30 cellular contexts compared by ENCODE assay signal in the genomic region with DNA sequence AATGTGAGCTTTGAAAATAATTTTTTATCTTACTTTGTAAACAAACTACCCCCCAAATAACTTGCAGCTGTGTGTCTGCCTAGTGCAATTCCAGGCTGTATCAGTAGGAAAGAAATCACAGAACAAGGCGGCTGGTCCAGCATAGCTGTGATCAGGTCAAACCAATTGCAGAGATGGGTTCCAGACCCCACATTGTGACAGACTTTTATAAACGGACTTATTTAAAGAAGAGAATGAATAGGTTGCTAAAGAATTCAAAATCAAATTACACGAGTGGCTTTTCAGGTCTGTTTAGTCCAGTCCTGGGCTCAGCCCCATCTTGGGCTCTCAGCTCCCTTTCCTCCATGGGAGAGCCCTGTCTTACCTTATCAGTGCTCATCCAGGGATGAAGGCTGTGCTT. TPM values are rescaled to one million over a fixed set of nuclear protein-coding genes. Genes with fewer than 3 reads are reported as not detected.
"Had no signal": no experiment of that assay in that cellular context is flagged by ENCODE, and none has a peak within 500 bp of the region (broad histone marks: within the 10 kb centered on the region; RNA-seq: fewer than 3 reads in every experiment).

No MANE protein-coding gene starts in this region.

- H3K4me3 ChIP-seq: colonic mucosa, heart left ventricle, lung, pancreas, right lobe of liver, thoracic aorta, transverse colon had no signal

- H3K27me3 Mint-ChIP-seq: stimulated activated memory B cell treated with anti-CD40 and anti-IgM and Interleukin-4, amounts not matched to agents 10 μg/mL and 1 μg/mL and 100 μg/mL, for 72 hours; stimulated activated naive CD8-positive, alpha-beta T cell treated with anti-CD3 and anti-CD28 coated beads, Interleukin-15, Interleukin-2, amounts not matched to agents 100 ng/mL and 50 ng/mL, for 24 hours had no signal

- H3K4me3 Mint-ChIP-seq: endodermal cell; naive thymus-derived CD4-positive, alpha-beta T cell; neural crest cell; stimulated activated memory B cell treated with anti-CD40 and anti-IgM and Interleukin-4, amounts not matched to agents 10 μg/mL and 1 μg/mL and 100 μg/mL, for 72 hours; stimulated activated naive CD8-positive, alpha-beta T cell treated with anti-CD3 and anti-CD28 coated beads, Interleukin-15, Interleukin-2, amounts not matched to agents 100 ng/mL and 50 ng/mL, for 24 hours had no signal

- H3K27ac ChIP-seq: colonic mucosa, heart left ventricle, pancreas, right lobe of liver, thoracic aorta, transverse colon had no signal

- H3K9me3 Mint-ChIP-seq: endodermal cell; neural crest cell; stimulated activated memory B cell treated with anti-CD40 and anti-IgM and Interleukin-4, amounts not matched to agents 10 μg/mL and 1 μg/mL and 100 μg/mL, for 72 hours; stimulated activated naive CD8-positive, alpha-beta T cell treated with anti-CD3 and anti-CD28 coated beads, Interleukin-15, Interleukin-2, amounts not matched to agents 100 ng/mL and 50 ng/mL, for 24 hours had no signal

- H3K27ac Mint-ChIP-seq: endodermal cell; naive thymus-derived CD4-positive, alpha-beta T cell; progenitor cell of endocrine pancreas; stimulated activated memory B cell treated with anti-CD40 and anti-IgM and Interleukin-4, amounts not matched to agents 10 μg/mL and 1 μg/mL and 100 μg/mL, for 72 hours; stimulated activated naive CD8-positive, alpha-beta T cell treated with anti-CD3 and anti-CD28 coated beads, Interleukin-15, Interleukin-2, amounts not matched to agents 100 ng/mL and 50 ng/mL, for 24 hours had no signal

- DNase-seq: colonic mucosa; effector CD4-positive, alpha-beta T cell; endodermal cell; erythroblast; foreskin melanocyte; heart left ventricle; hippocampal formation; left colon; left ventricle myocardium superior; naive thymus-derived CD4-positive, alpha-beta T cell; occipital lobe; pancreas; right lobe of liver; stimulated activated CD4-positive, alpha-beta T cell treated with anti-CD3 and anti-CD28 coated beads, Interleukin-1b, Interleukin-23, amount 100 ng/mL, for 48 hours; stimulated activated CD4-positive, alpha-beta T cell treated with anti-CD3 and anti-CD28 coated beads, Interleukin-4, amount 100 ng/mL, for 24 hours; substantia nigra; transverse colon had no signal

- H3K9me3 ChIP-seq: colonic mucosa, heart left ventricle, pancreas, right lobe of liver, thoracic aorta, transverse colon had no signal

- H3K27me3 ChIP-seq: colonic mucosa, pancreas, right lobe of liver, transverse colon had no signal

- H3K4me1 ChIP-seq: colonic mucosa, pancreas, right lobe of liver had no signal

- ATAC-seq: heart left ventricle; left colon; left ventricle myocardium superior; naive thymus-derived CD4-positive, alpha-beta T cell; pancreas; right lobe of liver; stimulated activated memory B cell treated with anti-CD40 and anti-IgM and Interleukin-4, amounts not matched to agents 10 μg/mL and 1 μg/mL and 100 μg/mL, for 72 hours had no signal

- H3K36me3 ChIP-seq: colonic mucosa, heart left ventricle, pancreas, right lobe of liver, thoracic aorta, transverse colon had no signal

RNA-seq across cellular contexts. Expression of gene BMP10, which starts 11.1 kb away (rescaled TPM):
- total RNA-seq: cerebellum; colonic mucosa; dermis microvascular lymphatic vessel endothelial cell; endodermal cell; endothelial cell of umbilical vein; glomerular endothelial cell; kidney epithelial cell; left colon; mononuclear cell; naive thymus-derived CD4-positive, alpha-beta T cell; neural crest cell; occipital lobe; pancreas; progenitor cell of endocrine pancreas; thoracic aorta; transverse colon; ureter had no signal
- polyA plus RNA-seq: endothelial cell of umbilical vein; heart left ventricle; lung; naive thymus-derived CD4-positive, alpha-beta T cell; pancreas had no signal
